In genomic region chr17:78257810-78258322, GRCh38 we compare ENCODE assay signal across 10 cellular contexts. TPM values are rescaled to one million over a fixed set of nuclear protein-coding genes. Genes with fewer than 3 reads are reported as not detected.
DNase-seq lines count a peak whose midpoint lies in the region; ATAC-seq and TF ChIP-seq lines count a peak whose summit lies in the region.
"Had no signal": no experiment of that assay in that cellular context is flagged by ENCODE, and none has a peak within 500 bp of the region (broad histone marks: within the 10 kb centered on the region; RNA-seq: fewer than 3 reads in every experiment).

No MANE protein-coding gene starts in this region.

- H3K9me3 ChIP-seq in SK-N-SH, result no peaks in the 10 kb centered on the region
- no peaks in the 10 kb centered on the region for H3K9me3 ChIP-seq in esophagus muscularis mucosa
- no peaks in the 10 kb centered on the region for H3K9me3 ChIP-seq in skeletal muscle tissue (ENCODE audit: control insufficient read depth in 3 of 3, low read length in 3 of 3)

- intact Hi-C loops in esophagus muscularis mucosa (cut with DNase I), result no loop called here

- no peak overlapping the region for H3K9ac ChIP-seq in SK-N-SH
- H3K9ac ChIP-seq in skeletal muscle tissue (ENCODE audit: low read depth in 1 of 3, low read length in 3 of 3), result peak overlapping the region in 1 of 3 donors; percentile 23

- H3K4me3 ChIP-seq in H7 (ENCODE audit: insufficient read depth, low read depth, low read length) (no peak overlapping the region), SK-N-SH (ENCODE audit: low read depth in 2 of 2, low read length in 1 of 2) (no peak overlapping the region), esophagus muscularis mucosa (no peak overlapping the region), skeletal muscle tissue (ENCODE audit: low read length in 3 of 3) (no peak overlapping the region)

- peak overlapping the region in 1 of 2 experiments; percentile 99; a peak in 3 of 4 replicates for H3K27ac ChIP-seq in SK-N-SH (ENCODE audit: low read depth in 2 of 2, low read length in 1 of 2)
- H3K27ac ChIP-seq in esophagus muscularis mucosa (replicated peaks in 1 of 4), result peak overlapping the region; percentile 29 to 76 (median 62)
- peak overlapping the region; percentile 68 for H3K27ac ChIP-seq in skeletal muscle tissue (ENCODE audit: low read depth, low read length)

- WGBS in SK-N-SH (ENCODE audit: low lambda C conversion rate), result 77% methylated on average over 15 of the region's 16 CpGs
- WGBS in esophagus muscularis mucosa, result 71% methylated on average over 16 of the region's 16 CpGs

- no peaks in the 10 kb centered on the region for H3K79me2 ChIP-seq in SK-N-SH (ENCODE audit: insufficient read depth)

- CTCF ChIA-PET in SK-N-SH (lab: Yijun Ruan, JAX), result interaction anchor here (0.9 to 4.8 kb wide), 5 partner anchors 32 to 164 kb away, joined by 3 to 30 read pairs (median 6); no protein-coding TSS in a partner anchor

- no peak for TF ChIP-seq RAD21 in SK-N-SH (IDR thresholded peaks at IDR 0.05; ENCODE audit: low read length)

- TF ChIP-seq EP300 in SK-N-SH (IDR thresholded peaks at IDR 0.05; ENCODE audit: borderline replicate concordance in 1 of 2, low read depth in 1 of 2, low read length in 1 of 2) (no peak), esophagus muscularis mucosa (IDR thresholded peaks at IDR 0.05) (peak; percentile 31)

- H2AFZ ChIP-seq in SK-N-SH (ENCODE audit: low read depth), result no peak overlapping the region

- H3K36me3 ChIP-seq in H7 (replicated peaks; ENCODE audit: control insufficient read depth, insufficient read depth, low read length), result no peaks in the 10 kb centered on the region
- no peaks in the 10 kb centered on the region for H3K36me3 ChIP-seq in SK-N-SH (replicated peaks in 1 of 2; ENCODE audit: control insufficient read depth in 1 of 2, insufficient read depth in 2 of 2, low read length in 1 of 2)
- H3K36me3 ChIP-seq in esophagus muscularis mucosa, result no peaks in the 10 kb centered on the region
- no peaks in the 10 kb centered on the region for H3K36me3 ChIP-seq in skeletal muscle tissue (ENCODE audit: control insufficient read depth in 3 of 3, insufficient read depth in 3 of 3, low read length in 3 of 3)

- no peaks in the 10 kb centered on the region for H3K27me3 ChIP-seq in H7 (ENCODE audit: control insufficient read depth, insufficient read depth, low read length)
- H3K27me3 ChIP-seq in SK-N-SH (ENCODE audit: insufficient read depth), result no peaks in the 10 kb centered on the region
- no peaks in the 10 kb centered on the region for H3K27me3 ChIP-seq in esophagus muscularis mucosa
- H3K27me3 ChIP-seq in skeletal muscle tissue (ENCODE audit: control insufficient read depth in 3 of 3, insufficient read depth in 3 of 3, low read length in 3 of 3), result peaks cover 0 to 6% (median 0%) of the 10 kb centered on the region in 3 donors

- no peaks in the 10 kb centered on the region for H4K20me1 ChIP-seq in SK-N-SH (ENCODE audit: insufficient read depth)

- DNase-seq in H7, result peak; percentile 68
- DNase-seq in SK-N-SH, result peak; percentile 63
- no peak for DNase-seq in esophagus muscularis mucosa (ENCODE audit: extremely low spot score)
- DNase-seq in amniotic stem cell (lab: John Stamatoyannopoulos, UW), result no peak
- DNase-seq: SW 1271 had no signal

- no peaks in the 10 kb centered on the region for H3F3A ChIP-seq in SK-N-SH (replicated peaks; ENCODE audit: insufficient read depth)

- ATAC-seq in GM21825 (IDR thresholded peaks at IDR 0.05; ENCODE audit: unreplicated experiment) (no peak), GM19455 (IDR thresholded peaks at IDR 0.05; ENCODE audit: unreplicated experiment) (no peak), GM21390 (IDR thresholded peaks at IDR 0.05; ENCODE audit: unreplicated experiment) (no peak)
- ATAC-seq: HCT116 had no signal

- POLR2A ChIA-PET in SK-N-SH (lab: Yijun Ruan, JAX), result interaction anchor here (1.0 to 2.5 kb wide), 4 partner anchors 12 to 87 kb away, joined by 3 to 13 read pairs (median 4); no protein-coding TSS in a partner anchor

- H3K4me1 ChIP-seq in SK-N-SH (ENCODE audit: control insufficient read depth in 1 of 2, insufficient read depth in 2 of 2, low read depth in 1 of 2, low read length in 1 of 2) (peaks cover 5 to 67% of the 10 kb centered on the region in 2 experiments; a peak in 2 of 4 replicates), esophagus muscularis mucosa (peaks cover 27 to 47% (median 39%) of the 10 kb centered on the region in 4 donors), skeletal muscle tissue (ENCODE audit: control insufficient read depth in 3 of 3, insufficient read depth in 3 of 3, low read length in 3 of 3) (peaks cover 13 to 15% (median 13%) of the 10 kb centered on the region in 3 donors)

- no peak for TF ChIP-seq CTCF in SK-N-SH (IDR thresholded peaks at IDR 0.05)
- TF ChIP-seq CTCF in esophagus muscularis mucosa (IDR thresholded peaks at IDR 0.05), result no peak

- no peaks in the 10 kb centered on the region for H3K9me2 ChIP-seq in SK-N-SH

- no peak overlapping the region for H3K4me2 ChIP-seq in SK-N-SH

- no peak for TF ChIP-seq POLR2A in esophagus muscularis mucosa (IDR thresholded peaks at IDR 0.05; ENCODE audit: low read depth)

TF ChIP-seq in SK-N-SH, 30 proteins besides CTCF, POLR2A, EP300 and RAD21:
- TF ChIP-seq MAX (IDR thresholded peaks at IDR 0.05; ENCODE audit: low read depth), result no peak
- TF ChIP-seq YY1 (IDR thresholded peaks at IDR 0.05; ENCODE audit: low read depth), result no peak
- TF ChIP-seq ELF1 (IDR thresholded peaks at IDR 0.05), result no peak
- no peak for TF ChIP-seq RFX5 (IDR thresholded peaks at IDR 0.05; ENCODE audit: low read length)
- TF ChIP-seq GATA2 (CRISPR knock-in tag; IDR thresholded peaks at IDR 0.05), result no peak
- TF ChIP-seq NRF1 (IDR thresholded peaks at IDR 0.05; ENCODE audit: low read depth, low read length), result no peak
- TF ChIP-seq CHD2 (IDR thresholded peaks at IDR 0.05; ENCODE audit: low read length, partially characterized antibody), result no peak

RNA-seq across cellular contexts. Expression of gene TMEM235, which starts 26.4 kb away (rescaled TPM):
- not detected in 2 replicates for total RNA-seq in H7 (2014; rRNA removed; shearing (Covaris generic))
- polyA plus RNA-seq in SK-N-SH (2012; rRNA removed), result not detected in 2 replicates
- polyA plus RNA-seq in SK-N-SH (2012; cell fraction: cytosol; rRNA removed), result 0.04 TPM in 1 of 2 replicates, not detected in the other
- not detected in 2 replicates for polyA plus RNA-seq in SK-N-SH (2012; cell fraction: nucleus; rRNA removed)
- total RNA-seq in esophagus muscularis mucosa, result not detected
- not detected for total RNA-seq in skeletal muscle tissue

RNA-seq across cellular contexts. Expression of gene BIRC5, which starts 43.8 kb away (rescaled TPM):
- total RNA-seq in H7 (2014; rRNA removed; shearing (Covaris generic)), result 152 and 154 TPM in 2 replicates
- 23.5 and 31.4 TPM in 2 replicates for polyA plus RNA-seq in SK-N-SH (2012; rRNA removed)
- 25.8 and 29.6 TPM in 2 replicates for polyA plus RNA-seq in SK-N-SH (2012; cell fraction: cytosol; rRNA removed)
- polyA plus RNA-seq in SK-N-SH (2012; cell fraction: nucleus; rRNA removed), result 13.7 and 15.8 TPM in 2 replicates
- 1 to 10 TPM in 1 of 4 donors, under 1 TPM in 2, not detected in 1; under 0.01 to 2.0 (median 0.13) TPM for total RNA-seq in esophagus muscularis mucosa
- total RNA-seq in skeletal muscle tissue, result 11.0 TPM

Comparison
In these comparisons a context has a peak if more than half of its experiments do, and no peak if none do; other contexts are left out.
1. DNase-seq: peak in H7 (single experiment) and SK-N-SH (single experiment); none in esophagus muscularis mucosa (single experiment) and amniotic stem cell (single experiment).
2. RNA of gene BIRC5, which starts 43.8 kb away (total RNA-seq): 152 to 154 TPM in H7; 11.0 TPM in skeletal muscle tissue (single experiment) and under 0.01 to 2.0 TPM in esophagus muscularis mucosa; every median in the first group is over 10 times any median in the second.